ENCODE assay signal across 21 cellular contexts in the genomic region with DNA sequence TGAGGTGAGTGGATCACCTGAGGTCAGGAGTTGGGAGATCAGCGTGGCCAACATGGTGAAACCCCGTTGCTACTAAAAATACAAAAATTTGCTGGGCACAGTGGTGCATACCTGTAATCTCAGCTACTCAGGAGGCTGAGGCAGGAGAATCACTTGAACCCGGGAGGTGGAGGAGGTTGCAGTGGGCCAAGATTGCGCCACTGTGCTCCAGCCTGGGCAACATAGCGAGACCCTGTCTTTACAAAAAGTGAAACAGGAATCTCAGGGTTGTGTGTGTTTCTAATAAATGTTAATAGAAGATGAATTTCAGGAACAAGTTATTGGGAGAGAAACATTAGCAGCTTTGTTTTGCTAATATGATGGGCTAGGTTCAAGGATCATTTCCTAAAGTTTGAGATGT. TPM values are rescaled to one million over a fixed set of nuclear protein-coding genes. Genes with fewer than 3 reads are reported as not detected.
A peak's percentile ranks its signal among the peaks of the same experiment; 100 is the strongest.
DNase-seq lines count a peak whose midpoint lies in the region; ATAC-seq and TF ChIP-seq lines count a peak whose summit lies in the region.
"Had no signal": no experiment of that assay in that cellular context is flagged by ENCODE, and none has a peak within 500 bp of the region (broad histone marks: within the 10 kb centered on the region; RNA-seq: fewer than 3 reads in every experiment).

No MANE protein-coding gene starts in this region.

- H3K36me3 Mint-ChIP-seq in CD4-positive, alpha-beta T cell (ENCODE audit: low read depth) = peaks cover 23% of the 10 kb centered on the region
- H3K36me3 Mint-ChIP-seq in brain (peaks cover 69% of the 10 kb centered on the region), nephron (ENCODE audit: low read depth) (peaks cover 33% of the 10 kb centered on the region)

- peaks cover 14% of the 10 kb centered on the region for H3K9me3 ChIP-seq in CD4-positive, alpha-beta T cell (ENCODE audit: control insufficient read depth, low read length)

- intact Hi-C loops in CD4-positive, alpha-beta T cell (cut with DNase I, micrococcal nuclease) = no loop called here
- intact Hi-C loops in left colon (cut with DNase I, micrococcal nuclease) = no loop called here

- CTCF ChIA-PET in CD4-positive, alpha-beta T cell (lab: Charles Lee) = no interaction called here

- H3K27me3 ChIP-seq in CD4-positive, alpha-beta T cell (ENCODE audit: control insufficient read depth, insufficient read depth, low read length) = no peaks in the 10 kb centered on the region
- H3K27me3 ChIP-seq: cardiac muscle cell, pancreas had no signal

- H3K4me1 Mint-ChIP-seq in CD4-positive, alpha-beta T cell (ENCODE audit: low read depth) = peaks cover 76% of the 10 kb centered on the region
- peaks cover 39% of the 10 kb centered on the region for H3K4me1 Mint-ChIP-seq in brain
- peaks cover 12% of the 10 kb centered on the region for H3K4me1 Mint-ChIP-seq in nephron

- ATAC-seq in CD4-positive, alpha-beta T cell (ENCODE audit: poor library complexity) = no peak
- ATAC-seq in GM21825 (IDR thresholded peaks at IDR 0.05; ENCODE audit: unreplicated experiment) = peak; percentile 19
- no peak for ATAC-seq in left colon
- ATAC-seq: HCT116 had no signal

- POLR2A ChIA-PET in CD4-positive, alpha-beta T cell (lab: Charles Lee) = no interaction called here

- no peak overlapping the region for H3K4me3 Mint-ChIP-seq in CD4-positive, alpha-beta T cell
- peak overlapping the region in 4 of 5 experiments; percentile 6 to 52 (median 40) for H3K4me3 Mint-ChIP-seq in brain
- H3K4me3 Mint-ChIP-seq in nephron = no peak overlapping the region
- H3K4me3 Mint-ChIP-seq: activated T-helper 1 cell treated with anti-CD3 and anti-CD28 coated beads, Interleukin-12 subunit alpha, Interleukin-12 subunit beta, Interleukin-2, Interleukin-4 antibody, amounts not matched to agents 30 ng/mL and 10 ng/mL and 1 ng/mL, durations not matched to agents 14 hours and 24 hours and 36 hours; dendritic cell treated with granulocyte-macrophage colony-stimulating factor and Interleukin-4, amounts not matched to agents 40 ng/mL and 50 ng/mL, for 4 days had no signal

- no peak for TF ChIP-seq CTCF in CD4-positive, alpha-beta T cell (IDR thresholded peaks at IDR 0.05)
- TF ChIP-seq CTCF in brain (conservative IDR thresholded peaks at IDR 0.05) = no peak
- no peak for TF ChIP-seq CTCF in nephron (IDR thresholded peaks at IDR 0.05; ENCODE audit: unreplicated experiment in 3 of 3)

- no peak overlapping the region for H3K27ac ChIP-seq in CD4-positive, alpha-beta T cell (ENCODE audit: low read depth, low read length)
- no peak overlapping the region for H3K27ac ChIP-seq in substantia nigra (ENCODE audit: low read depth, low read length, poor library complexity, severe bottlenecking)
- H3K27ac ChIP-seq: cardiac muscle cell, pancreas, SK-N-MC, WERI-Rb-1 had no signal

- H3K27me3 Mint-ChIP-seq in CD4-positive, alpha-beta T cell = no peaks in the 10 kb centered on the region
- no peaks in the 10 kb centered on the region for H3K27me3 Mint-ChIP-seq in brain
- H3K27me3 Mint-ChIP-seq in nephron (ENCODE audit: low read depth) = no peaks in the 10 kb centered on the region
- H3K27me3 Mint-ChIP-seq: dendritic cell treated with granulocyte-macrophage colony-stimulating factor and Interleukin-4, amounts not matched to agents 40 ng/mL and 50 ng/mL, for 4 days had no signal

- no peak for DNase-seq in CD4-positive, alpha-beta T cell
- no peak for DNase-seq in HUDEP-2 (lab: John Stamatoyannopoulos, UW; ENCODE audit: unreplicated experiment in 76 of 76)
- no peak for DNase-seq in left colon
- DNase-seq in substantia nigra (lab: John Stamatoyannopoulos, UW) = no peak
- DNase-seq: AML-193, amniotic stem cell, Calu3, IMR-90, islet precursor cell, NCI-H1436, pancreas, trophoblast cell, WERI-Rb-1 had no signal

- peak overlapping the region; percentile 68 for H3K27ac Mint-ChIP-seq in CD4-positive, alpha-beta T cell
- H3K27ac Mint-ChIP-seq in brain (peak overlapping the region; percentile 44 to 85 (median 52)), nephron (peak overlapping the region; percentile 9 to 83 (median 42))
- H3K27ac Mint-ChIP-seq: dendritic cell treated with granulocyte-macrophage colony-stimulating factor and Interleukin-4, amounts not matched to agents 40 ng/mL and 50 ng/mL, for 4 days had no signal

- peaks cover 6% of the 10 kb centered on the region for H3K9me3 Mint-ChIP-seq in CD4-positive, alpha-beta T cell
- peaks cover 8 to 14% (median 12%) of the 10 kb centered on the region in 5 experiments for H3K9me3 Mint-ChIP-seq in brain
- peaks cover 12% of the 10 kb centered on the region for H3K9me3 Mint-ChIP-seq in nephron

RNA-seq across cellular contexts. Expression of a gene that starts 19.9 kb away (rescaled TPM):
- 10 to 100 TPM; 32.6 to 32.9 TPM for total RNA-seq in CD4-positive, alpha-beta T cell
- polyA plus RNA-seq in brain (ENCODE audit: insufficient read depth, low read depth, low replicate concordance) = 44.5 TPM
- 10 to 100 TPM; 28.5 to 30.2 TPM for total RNA-seq in left colon

Comparison
In these comparisons a context has a peak if more than half of its experiments do, and no peak if none do; other contexts are left out.
1. H3K4me3 Mint-ChIP-seq: peak in brain (4 of 5); none in CD4-positive, alpha-beta T cell (single experiment) and nephron (0 of 3).
2. Peak in every context shown above with its lines, with median percentiles within 50 percentile points of each other: H3K27ac Mint-ChIP-seq.